In genomic region chr7:101650579-101651081, GRCh38 we compare ENCODE assay signal across 17 cellular contexts. TPM values are rescaled to one million over a fixed set of nuclear protein-coding genes. Genes with fewer than 3 reads are reported as not detected.
DNase-seq lines count a peak whose midpoint lies in the region; ATAC-seq and TF ChIP-seq lines count a peak whose summit lies in the region.
"Had no signal": no experiment of that assay in that cellular context is flagged by ENCODE, and none has a peak within 500 bp of the region (broad histone marks: within the 10 kb centered on the region; RNA-seq: fewer than 3 reads in every experiment).

No MANE protein-coding gene starts in this region.

- H3K27me3 ChIP-seq in DND-41 (ENCODE audit: insufficient read depth, low read length, poor library complexity) (no peaks in the 10 kb centered on the region), Loucy (ENCODE audit: insufficient read depth, low read length, poor library complexity, severe bottlenecking) (no peaks in the 10 kb centered on the region), SK-N-SH (ENCODE audit: insufficient read depth) (no peaks in the 10 kb centered on the region), uterus (no peaks in the 10 kb centered on the region)

- peak; percentile 44; the same call in 1 of the 3 replicates for ATAC-seq in DND-41 (ENCODE audit: insufficient read depth, low read depth)
- ATAC-seq: left cardiac atrium, mucosa of descending colon had no signal

- H3K4me1 ChIP-seq in DND-41 (ENCODE audit: insufficient read depth, low read length) (no peaks in the 10 kb centered on the region), Loucy (ENCODE audit: insufficient read depth, low read length, poor library complexity, severe bottlenecking) (peaks cover 4% of the 10 kb centered on the region), SK-N-SH (ENCODE audit: control insufficient read depth in 1 of 2, insufficient read depth in 2 of 2, low read depth in 1 of 2, low read length in 1 of 2) (no peaks in the 10 kb centered on the region), uterus (no peaks in the 10 kb centered on the region)

- POLR2A ChIA-PET in SK-N-SH (lab: Yijun Ruan, JAX), result no interaction called here

- H4K20me1 ChIP-seq in DND-41 (ENCODE audit: insufficient read depth, low read length), result no peaks in the 10 kb centered on the region
- H4K20me1 ChIP-seq in Loucy (ENCODE audit: insufficient read depth, low read length, poor library complexity, severe bottlenecking), result no peaks in the 10 kb centered on the region
- no peaks in the 10 kb centered on the region for H4K20me1 ChIP-seq in SK-N-SH (ENCODE audit: insufficient read depth)

- H3K4me2 ChIP-seq in DND-41 (ENCODE audit: insufficient read depth, low read length), result peak overlapping the region; percentile 45; the same call in 1 of the 2 replicates
- peak overlapping the region; percentile 54 for H3K4me2 ChIP-seq in Loucy (ENCODE audit: low read depth, low read length, poor library complexity, severe bottlenecking)
- peak overlapping the region; percentile 54 for H3K4me2 ChIP-seq in SK-N-SH

- H2AFZ ChIP-seq in DND-41 (ENCODE audit: low read depth, low read length) (peak overlapping the region; percentile 39; the same call in 1 of the 2 replicates), Loucy (ENCODE audit: low read length) (peak overlapping the region; percentile 81), SK-N-SH (ENCODE audit: low read depth) (peak overlapping the region; percentile 19; the same call in 1 of the 2 replicates)

- no peak for DNase-seq in DND-41
- no peak for DNase-seq in SK-N-SH
- peak; percentile 79 for DNase-seq in retinal pigment epithelial cell (ENCODE audit: low read depth)
- DNase-seq in DMS 273 treated with DMSO at 0.1 percent for 48 hours (lab: John Stamatoyannopoulos, UW), result no peak
- DNase-seq in uterus, result no peak
- DNase-seq in stimulated activated CD4-positive, alpha-beta T cell treated with anti-CD3 and anti-CD28 coated beads, Interleukin-4, amount 100 ng/mL, for 4 hours, result no peak
- DNase-seq: activated CD8-positive, alpha-beta memory T cell treated with anti-CD3 and anti-CD28 coated beads for 24 hours; Kasumi-1; left cardiac atrium; mucosa of descending colon; NCI-H1694 treated with DMSO at 0.1 percent for 48 hours; NCI-H345; small intestine; WERI-Rb-1 had no signal

- TF ChIP-seq CTCF in DND-41 (IDR thresholded peaks at IDR 0.05; ENCODE audit: borderline replicate concordance, extremely low read depth, low read length, poor library complexity, severe bottlenecking) (no peak), Loucy (conservative IDR thresholded peaks at IDR 0.05; ENCODE audit: low read length) (no peak), SK-N-SH (IDR thresholded peaks at IDR 0.05) (no peak), retinal pigment epithelial cell (conservative IDR thresholded peaks at IDR 0.05; ENCODE audit: low read depth, low read length) (no peak), uterus (IDR thresholded peaks at IDR 0.05) (no peak)

- H3K9me2 ChIP-seq in Loucy (replicated peaks; ENCODE audit: low read depth, low read length), result no peaks in the 10 kb centered on the region
- H3K9me2 ChIP-seq in SK-N-SH, result no peaks in the 10 kb centered on the region

- no peak overlapping the region for H3K4me3 ChIP-seq in DND-41 (ENCODE audit: low read depth in 1 of 2, low read length in 2 of 2)
- H3K4me3 ChIP-seq in Loucy (ENCODE audit: low read length, poor library complexity, severe bottlenecking), result peak overlapping the region; percentile 42
- H3K4me3 ChIP-seq in SK-N-SH (ENCODE audit: low read depth in 2 of 2, low read length in 1 of 2), result no peak overlapping the region; a peak in 1 of 4 replicates
- peak overlapping the region; percentile 30 for H3K4me3 ChIP-seq in retinal pigment epithelial cell (ENCODE audit: low read length)
- no peak overlapping the region for H3K4me3 ChIP-seq in uterus
- H3K4me3 ChIP-seq: mucosa of descending colon had no signal

- H3K27ac ChIP-seq in DND-41 (ENCODE audit: low read length), result no peak overlapping the region
- H3K27ac ChIP-seq in SK-N-SH (ENCODE audit: low read depth in 2 of 2, low read length in 1 of 2), result no peak overlapping the region
- no peak overlapping the region for H3K27ac ChIP-seq in uterus
- H3K27ac ChIP-seq: WERI-Rb-1 had no signal

- H3K79me2 ChIP-seq in DND-41 (ENCODE audit: insufficient read depth, low read length), result no peaks in the 10 kb centered on the region
- no peaks in the 10 kb centered on the region for H3K79me2 ChIP-seq in Loucy (ENCODE audit: insufficient read depth, low read length)
- H3K79me2 ChIP-seq in SK-N-SH (ENCODE audit: insufficient read depth), result no peaks in the 10 kb centered on the region

- no peak for TF ChIP-seq POLR2A in uterus (IDR thresholded peaks at IDR 0.05)

- WGBS in SK-N-SH (ENCODE audit: low lambda C conversion rate), result 22% methylated on average over 8 of the region's 8 CpGs

- no peaks in the 10 kb centered on the region for H3F3A ChIP-seq in Loucy (ENCODE audit: low read depth)
- H3F3A ChIP-seq in SK-N-SH (replicated peaks; ENCODE audit: insufficient read depth), result no peaks in the 10 kb centered on the region

- H3K9ac ChIP-seq in DND-41 (ENCODE audit: low read depth, low read length) (no peak overlapping the region), Loucy (ENCODE audit: low read depth, low read length, poor library complexity, severe bottlenecking) (peak overlapping the region; percentile 35), SK-N-SH (no peak overlapping the region)

- no peaks in the 10 kb centered on the region for H3K9me3 ChIP-seq in DND-41 (ENCODE audit: insufficient read depth, low read length, severe bottlenecking)
- H3K9me3 ChIP-seq in Loucy (ENCODE audit: insufficient read depth, low read depth, low read length), result no peaks in the 10 kb centered on the region
- H3K9me3 ChIP-seq in SK-N-SH, result no peaks in the 10 kb centered on the region
- H3K9me3 ChIP-seq in uterus, result no peaks in the 10 kb centered on the region
- H3K9me3 ChIP-seq: mucosa of descending colon had no signal

- CTCF ChIA-PET in SK-N-SH (lab: Yijun Ruan, JAX), result interaction anchor here (0.7 to 1.6 kb wide), 4 partner anchors 15 to 232 kb away, joined by 3 to 8 read pairs (median 3); no protein-coding TSS in a partner anchor

- TF ChIP-seq EP300 in SK-N-SH (IDR thresholded peaks at IDR 0.05; ENCODE audit: borderline replicate concordance in 1 of 2, low read depth in 1 of 2, low read length in 1 of 2), result no peak

- TF ChIP-seq RAD21 in SK-N-SH (IDR thresholded peaks at IDR 0.05; ENCODE audit: low read length), result no peak

- H3K36me3 ChIP-seq in DND-41 (ENCODE audit: insufficient read depth, low read length) (no peaks in the 10 kb centered on the region), Loucy (ENCODE audit: insufficient read depth, low read length) (no peaks in the 10 kb centered on the region), SK-N-SH (replicated peaks in 1 of 2; ENCODE audit: control insufficient read depth in 1 of 2, insufficient read depth in 2 of 2, low read length in 1 of 2) (no peaks in the 10 kb centered on the region), uterus (no peaks in the 10 kb centered on the region)
- H3K36me3 ChIP-seq: WERI-Rb-1 had no signal

- intact Hi-C loops in uterus (cut with DNase I; ENCODE audit: low total_unique reads), result no loop called here

TF ChIP-seq in SK-N-SH, 30 proteins besides CTCF, POLR2A, EP300 and RAD21:
- no peak for TF ChIP-seq MXI1 (IDR thresholded peaks at IDR 0.05; ENCODE audit: low read depth, low read length)
- TF ChIP-seq YY1 (IDR thresholded peaks at IDR 0.05; ENCODE audit: low read depth), result no peak

RNA-seq across cellular contexts. Expression of gene MYL10, which starts 21.5 kb away (rescaled TPM):
- polyA plus RNA-seq in SK-N-SH (2012; rRNA removed), result not detected in 2 replicates
- not detected in 2 replicates for polyA plus RNA-seq in SK-N-SH (2012; cell fraction: cytosol; rRNA removed)
- polyA plus RNA-seq in SK-N-SH (2012; cell fraction: nucleus; rRNA removed), result not detected in 2 replicates
- not detected for total RNA-seq in uterus
- total RNA-seq: activated T-helper 1 cell treated with anti-CD3 and anti-CD28 coated beads, Interleukin-12 subunit alpha, Interleukin-12 subunit beta, Interleukin-2, Interleukin-4 antibody, amounts not matched to agents 30 ng/mL and 10 ng/mL and 1 ng/mL, durations not matched to agents 14 hours and 24 hours and 36 hours; left cardiac atrium; mucosa of descending colon; omental fat pad had no signal
- polyA plus RNA-seq: small intestine had no signal

Comparison
In these comparisons a context has a peak if more than half of its experiments do, and no peak if none do; other contexts are left out.
1. H2AFZ ChIP-seq: peak in every context shown above with its lines; median percentile 81 in Loucy; 39 in DND-41; 19 in SK-N-SH.
2. H3K4me3 ChIP-seq: peak in Loucy (single experiment) and retinal pigment epithelial cell (single experiment); none in DND-41 (0 of 2), SK-N-SH (0 of 2) and uterus (0 of 2).
3. Peak in every context shown above with its lines, with median percentiles within 50 percentile points of each other: H3K4me2 ChIP-seq.